ENCODE assay signal across 2 cellular contexts in genomic region chr17:8650119-8650499, GRCh38.
TF ChIP-seq lines count a peak whose summit lies in the region.

No MANE protein-coding gene starts in this region.

TF ChIP-seq in SK-N-SH, 30 proteins besides CTCF, POLR2A, EP300 and RAD21:
- TF ChIP-seq FOSL2 (IDR thresholded peaks at IDR 0.05; ENCODE audit: borderline replicate concordance, low read depth), result no peak
- TF ChIP-seq POLR2AphosphoS5 (IDR thresholded peaks at IDR 0.05; ENCODE audit: low read depth, low read length), result no peak
- no peak for TF ChIP-seq JUND (IDR thresholded peaks at IDR 0.05)
- no peak for TF ChIP-seq RCOR1 (IDR thresholded peaks at IDR 0.05; ENCODE audit: low read length)
- TF ChIP-seq GABPA (IDR thresholded peaks at IDR 0.05; ENCODE audit: low read depth), result no peak
- TF ChIP-seq TEAD4 (IDR thresholded peaks at IDR 0.05; ENCODE audit: borderline replicate concordance, insufficient read depth), result no peak
- TF ChIP-seq SMC3 (IDR thresholded peaks at IDR 0.05; ENCODE audit: low read depth, low read length), result no peak
- TF ChIP-seq GATA2 (CRISPR knock-in tag; IDR thresholded peaks at IDR 0.05), result no peak
- TF ChIP-seq MXI1 (IDR thresholded peaks at IDR 0.05; ENCODE audit: low read depth, low read length), result no peak
- no peak for TF ChIP-seq TAF1 (IDR thresholded peaks at IDR 0.05; ENCODE audit: borderline replicate concordance, low read depth, low read length)
- no peak for TF ChIP-seq SIN3A (IDR thresholded peaks at IDR 0.05; ENCODE audit: borderline replicate concordance, low read depth, low read length)
- no peak for TF ChIP-seq NFIC (IDR thresholded peaks at IDR 0.05; ENCODE audit: borderline replicate concordance)
- no peak for TF ChIP-seq FOXJ3 (CRISPR knock-in tag; IDR thresholded peaks at IDR 0.05)
- TF ChIP-seq EZH2phosphoT487 (IDR thresholded peaks at IDR 0.05; ENCODE audit: borderline replicate concordance, low read depth), result no peak
- no peak for TF ChIP-seq CHD2 (IDR thresholded peaks at IDR 0.05; ENCODE audit: low read length, partially characterized antibody)
- TF ChIP-seq MEF2A (IDR thresholded peaks at IDR 0.05; ENCODE audit: borderline replicate concordance, low read depth), result no peak
- no peak for TF ChIP-seq YY1 (IDR thresholded peaks at IDR 0.05; ENCODE audit: low read depth)
- no peak for TF ChIP-seq TCF12 (IDR thresholded peaks at IDR 0.05)
TF ChIP-seq in SK-N-SH: peak in this region for 0.

TF ChIP-seq in SK-N-SH treated with all-trans-retinoic acid at 6 μM for 48 hours, 23 proteins besides CTCF, POLR2A, EP300 and RAD21:
- TF ChIP-seq ZNF565 (CRISPR knock-in tag; conservative IDR thresholded peaks at IDR 0.05; ENCODE audit: low read depth) (no peak), RARB (CRISPR knock-in tag; IDR thresholded peaks at IDR 0.05) (no peak), CREB5 (CRISPR knock-in tag; IDR thresholded peaks at IDR 0.05; ENCODE audit: low read depth) (no peak), ZNF70 (CRISPR knock-in tag; IDR thresholded peaks at IDR 0.05) (no peak), ZNF8 (CRISPR knock-in tag; IDR thresholded peaks at IDR 0.05) (no peak), ZFP3 (CRISPR knock-in tag; IDR thresholded peaks at IDR 0.05) (no peak), ARNTL (CRISPR knock-in tag; IDR thresholded peaks at IDR 0.05; ENCODE audit: borderline replicate concordance, low read depth) (no peak), ISL1 (CRISPR knock-in tag; IDR thresholded peaks at IDR 0.05) (no peak), ESRRG (CRISPR knock-in tag; IDR thresholded peaks at IDR 0.05) (no peak), ZC3H10 (CRISPR knock-in tag; IDR thresholded peaks at IDR 0.05) (no peak), ZFP30 (CRISPR knock-in tag; IDR thresholded peaks at IDR 0.05) (no peak), POU6F1 (CRISPR knock-in tag; IDR thresholded peaks at IDR 0.05; ENCODE audit: borderline replicate concordance, low read depth) (no peak)
TF ChIP-seq in SK-N-SH treated with all-trans-retinoic acid at 6 μM for 48 hours: peak in this region for 0.
